ENCODE assay signal across 3 cellular contexts in genomic region chr18:79896746-79897145, GRCh38.
TF ChIP-seq lines count a peak whose summit lies in the region.

No MANE protein-coding gene starts in this region.

TF ChIP-seq in SK-N-SH treated with all-trans-retinoic acid at 6 μM for 48 hours, 23 proteins besides CTCF, POLR2A, EP300 and RAD21:
- TF ChIP-seq ZNF565 (CRISPR knock-in tag; conservative IDR thresholded peaks at IDR 0.05; ENCODE audit: low read depth) (no peak), CSDC2 (CRISPR knock-in tag; IDR thresholded peaks at IDR 0.05) (no peak), OSR1 (CRISPR knock-in tag; IDR thresholded peaks at IDR 0.05) (no peak), POU6F1 (CRISPR knock-in tag; IDR thresholded peaks at IDR 0.05; ENCODE audit: borderline replicate concordance, low read depth) (no peak), ZFP30 (CRISPR knock-in tag; IDR thresholded peaks at IDR 0.05) (peak; percentile 84), RARB (CRISPR knock-in tag; IDR thresholded peaks at IDR 0.05) (no peak)
- TF ChIP-seq, protein P1, sequence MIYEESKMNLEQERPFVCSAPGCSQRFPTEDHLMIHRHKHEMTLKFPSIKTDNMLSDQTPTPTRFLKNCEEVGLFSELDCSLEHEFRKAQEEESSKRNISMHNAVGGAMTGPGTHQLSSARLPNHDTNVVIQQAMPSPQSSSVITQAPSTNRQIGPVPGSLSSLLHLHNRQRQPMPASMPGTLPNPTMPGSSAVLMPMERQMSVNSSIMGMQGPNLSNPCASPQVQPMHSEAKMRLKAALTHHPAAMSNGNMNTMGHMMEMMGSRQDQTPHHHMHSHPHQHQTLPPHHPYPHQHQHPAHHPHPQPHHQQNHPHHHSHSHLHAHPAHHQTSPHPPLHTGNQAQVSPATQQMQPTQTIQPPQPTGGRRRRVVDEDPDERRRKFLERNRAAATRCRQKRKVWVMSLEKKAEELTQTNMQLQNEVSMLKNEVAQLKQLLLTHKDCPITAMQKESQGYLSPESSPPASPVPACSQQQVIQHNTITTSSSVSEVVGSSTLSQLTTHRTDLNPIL (CRISPR knock-in tag; IDR thresholded peaks at IDR 0.05; ENCODE audit: low read depth) = no peak
- TF ChIP-seq, protein P2, sequence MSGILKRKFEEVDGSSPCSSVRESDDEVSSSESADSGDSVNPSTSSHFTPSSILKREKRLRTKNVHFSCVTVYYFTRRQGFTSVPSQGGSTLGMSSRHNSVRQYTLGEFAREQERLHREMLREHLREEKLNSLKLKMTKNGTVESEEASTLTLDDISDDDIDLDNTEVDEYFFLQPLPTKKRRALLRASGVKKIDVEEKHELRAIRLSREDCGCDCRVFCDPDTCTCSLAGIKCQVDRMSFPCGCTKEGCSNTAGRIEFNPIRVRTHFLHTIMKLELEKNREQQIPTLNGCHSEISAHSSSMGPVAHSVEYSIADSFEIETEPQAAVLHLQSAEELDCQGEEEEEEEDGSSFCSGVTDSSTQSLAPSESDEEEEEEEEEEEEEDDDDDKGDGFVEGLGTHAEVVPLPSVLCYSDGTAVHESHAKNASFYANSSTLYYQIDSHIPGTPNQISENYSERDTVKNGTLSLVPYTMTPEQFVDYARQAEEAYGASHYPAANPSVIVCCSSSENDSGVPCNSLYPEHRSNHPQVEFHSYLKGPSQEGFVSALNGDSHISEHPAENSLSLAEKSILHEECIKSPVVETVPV (CRISPR knock-in tag; IDR thresholded peaks at IDR 0.05) = no peak

TF ChIP-seq in SK-N-SH, 30 proteins besides CTCF, POLR2A, EP300 and RAD21:
- TF ChIP-seq, protein P3, sequence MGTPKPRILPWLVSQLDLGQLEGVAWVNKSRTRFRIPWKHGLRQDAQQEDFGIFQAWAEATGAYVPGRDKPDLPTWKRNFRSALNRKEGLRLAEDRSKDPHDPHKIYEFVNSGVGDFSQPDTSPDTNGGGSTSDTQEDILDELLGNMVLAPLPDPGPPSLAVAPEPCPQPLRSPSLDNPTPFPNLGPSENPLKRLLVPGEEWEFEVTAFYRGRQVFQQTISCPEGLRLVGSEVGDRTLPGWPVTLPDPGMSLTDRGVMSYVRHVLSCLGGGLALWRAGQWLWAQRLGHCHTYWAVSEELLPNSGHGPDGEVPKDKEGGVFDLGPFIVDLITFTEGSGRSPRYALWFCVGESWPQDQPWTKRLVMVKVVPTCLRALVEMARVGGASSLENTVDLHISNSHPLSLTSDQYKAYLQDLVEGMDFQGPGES (IDR thresholded peaks at IDR 0.05; ENCODE audit: low read depth, low read length) = no peak
- TF ChIP-seq FOXM1 (IDR thresholded peaks at IDR 0.05; ENCODE audit: low read depth) (no peak), EZH2phosphoT487 (IDR thresholded peaks at IDR 0.05; ENCODE audit: borderline replicate concordance, low read depth) (no peak), TEAD4 (IDR thresholded peaks at IDR 0.05; ENCODE audit: borderline replicate concordance, insufficient read depth) (no peak), CHD2 (IDR thresholded peaks at IDR 0.05; ENCODE audit: low read length, partially characterized antibody) (no peak), ELF1 (IDR thresholded peaks at IDR 0.05) (no peak), JUND (IDR thresholded peaks at IDR 0.05) (no peak), RFX5 (IDR thresholded peaks at IDR 0.05; ENCODE audit: low read length) (no peak), MAX (IDR thresholded peaks at IDR 0.05; ENCODE audit: low read depth) (no peak), USF1 (IDR thresholded peaks at IDR 0.05; ENCODE audit: borderline replicate concordance, low read depth) (no peak), NFIC (IDR thresholded peaks at IDR 0.05; ENCODE audit: borderline replicate concordance) (no peak), TAF1 (IDR thresholded peaks at IDR 0.05; ENCODE audit: borderline replicate concordance, low read depth, low read length) (no peak), RXRA (IDR thresholded peaks at IDR 0.05; ENCODE audit: borderline replicate concordance, low read depth) (no peak), POLR2AphosphoS5 (IDR thresholded peaks at IDR 0.05; ENCODE audit: low read depth, low read length) (no peak), YY1 (IDR thresholded peaks at IDR 0.05; ENCODE audit: low read depth) (no peak), FOSL2 (IDR thresholded peaks at IDR 0.05; ENCODE audit: borderline replicate concordance, low read depth) (no peak), FOXJ3 (CRISPR knock-in tag; IDR thresholded peaks at IDR 0.05) (no peak)

TF ChIP-seq in IMR-90, 13 proteins besides CTCF, POLR2A, EP300 and RAD21:
- TF ChIP-seq RFX5 (IDR thresholded peaks at IDR 0.05; ENCODE audit: low read depth, low read length) = no peak
- TF ChIP-seq MAZ (IDR thresholded peaks at IDR 0.05; ENCODE audit: borderline replicate concordance, low read depth, low read length) = no peak
- no peak for TF ChIP-seq MAFK (IDR thresholded peaks at IDR 0.05; ENCODE audit: low read depth, low read length)
- TF ChIP-seq BHLHE40 (IDR thresholded peaks at IDR 0.05; ENCODE audit: low read depth, low read length) = no peak
- TF ChIP-seq, protein P4, sequence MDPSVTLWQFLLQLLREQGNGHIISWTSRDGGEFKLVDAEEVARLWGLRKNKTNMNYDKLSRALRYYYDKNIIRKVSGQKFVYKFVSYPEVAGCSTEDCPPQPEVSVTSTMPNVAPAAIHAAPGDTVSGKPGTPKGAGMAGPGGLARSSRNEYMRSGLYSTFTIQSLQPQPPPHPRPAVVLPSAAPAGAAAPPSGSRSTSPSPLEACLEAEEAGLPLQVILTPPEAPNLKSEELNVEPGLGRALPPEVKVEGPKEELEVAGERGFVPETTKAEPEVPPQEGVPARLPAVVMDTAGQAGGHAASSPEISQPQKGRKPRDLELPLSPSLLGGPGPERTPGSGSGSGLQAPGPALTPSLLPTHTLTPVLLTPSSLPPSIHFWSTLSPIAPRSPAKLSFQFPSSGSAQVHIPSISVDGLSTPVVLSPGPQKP (IDR thresholded peaks at IDR 0.05; ENCODE audit: borderline replicate concordance, low read depth, low read length) = no peak
- TF ChIP-seq CEBPB (IDR thresholded peaks at IDR 0.05; ENCODE audit: low read depth, low read length) = no peak
- TF ChIP-seq NFE2L2 (IDR thresholded peaks at IDR 0.05; ENCODE audit: low read depth, low read length) = no peak
